ENCODE assay signal across 11 cellular contexts in genomic region chr12:106205208-106206069, GRCh38. TPM values are rescaled to one million over a fixed set of nuclear protein-coding genes. Genes with fewer than 3 reads are reported as not detected.
A peak's percentile ranks its signal among the peaks of the same experiment; 100 is the strongest.
DNase-seq lines count a peak whose midpoint lies in the region; ATAC-seq, FAIRE-seq and TF ChIP-seq lines count a peak whose summit lies in the region.
"Had no signal": no experiment of that assay in that cellular context is flagged by ENCODE, and none has a peak within 500 bp of the region (broad histone marks: within the 10 kb centered on the region; RNA-seq: fewer than 3 reads in every experiment).

No MANE protein-coding gene starts in this region.

- H3K27me3 Mint-ChIP-seq in activated T-cell treated with anti-CD3 and anti-CD28 coated beads, Interleukin-2, amount 50 U/mL, for 24 hours: peaks cover 26% of the 10 kb centered on the region

- H3K36me3 Mint-ChIP-seq in activated T-cell treated with anti-CD3 and anti-CD28 coated beads, Interleukin-2, amount 50 U/mL, for 24 hours (ENCODE audit: low read depth): no peaks in the 10 kb centered on the region

- no peak for FAIRE-seq in A549 (lab: Jason Lieb, UNC)

- no peak for TF ChIP-seq POLR2A in A549 (IDR thresholded peaks at IDR 0.05; ENCODE audit: low read length)

- DNase-seq in A549 (ENCODE audit: low read depth in 1 of 2, low spot score in 1 of 2): peak in 1 of 2 experiments; percentile 61
- no peak for DNase-seq in HEK293T (ENCODE audit: extremely low spot score)
- DNase-seq in RPMI8226: peak; percentile 45
- DNase-seq in right atrium auricular region (ENCODE audit: low spot score): no peak
- no peak for DNase-seq in DMS153 (lab: John Stamatoyannopoulos, UW)
- no peak for DNase-seq in activated T-cell treated with anti-CD3 and anti-CD28 coated beads, Interleukin-2, amount 50 U/mL, for 24 hours
- DNase-seq: CD8-positive, alpha-beta memory T cell; glutamatergic neuron; stimulated activated CD8-positive, alpha-beta memory T cell treated with anti-CD3 and anti-CD28 coated beads, Interleukin-4, amount 100 ng/mL, for 48 hours had no signal

- TF ChIP-seq CTCF in A549 (IDR thresholded peaks at IDR 0.05) (peak; percentile 36; the same call in 2 of the 3 replicates), right atrium auricular region (IDR thresholded peaks at IDR 0.05) (peak; percentile 14 to 60)

- H3K27ac ChIP-seq in A549 (no peak overlapping the region), right atrium auricular region (no peak overlapping the region)

- no peak overlapping the region for H3K27ac Mint-ChIP-seq in activated T-cell treated with anti-CD3 and anti-CD28 coated beads, Interleukin-2, amount 50 U/mL, for 24 hours
- H3K27ac Mint-ChIP-seq: CD8-positive, alpha-beta memory T cell had no signal

- no peaks in the 10 kb centered on the region for H3K4me1 ChIP-seq in A549
- no peaks in the 10 kb centered on the region for H3K4me1 ChIP-seq in right atrium auricular region

- ATAC-seq in A549 (peak; percentile 92 to 98), HG02610 (IDR thresholded peaks at IDR 0.05; ENCODE audit: unreplicated experiment) (no peak), GM18520 (IDR thresholded peaks at IDR 0.05; ENCODE audit: unreplicated experiment) (no peak)

- no peaks in the 10 kb centered on the region for H3K36me3 ChIP-seq in right atrium auricular region

- POLR2A ChIA-PET in A549 (lab: Yijun Ruan, JAX): no interaction called here
- POLR2A ChIA-PET in HEK293T (lab: Yijun Ruan, JAX): no interaction called here

- no peak overlapping the region for H3K4me2 ChIP-seq in A549

- H3K27me3 ChIP-seq in right atrium auricular region: no peaks in the 10 kb centered on the region

- no peak overlapping the region for H3K4me3 ChIP-seq in A549
- H3K4me3 ChIP-seq in right atrium auricular region: no peak overlapping the region

- 5% methylated on average over 6 of the region's 6 CpGs for WGBS in A549 (ENCODE audit: missing lambda C conversion rate)

- no peaks in the 10 kb centered on the region for H3K9me3 ChIP-seq in A549
- H3K9me3 ChIP-seq in right atrium auricular region: no peaks in the 10 kb centered on the region

- no peak for TF ChIP-seq EP300 in A549 (IDR thresholded peaks at IDR 0.05)

- H3K4me3 Mint-ChIP-seq in activated T-cell treated with anti-CD3 and anti-CD28 coated beads, Interleukin-2, amount 50 U/mL, for 24 hours: no peak overlapping the region
- H3K4me3 Mint-ChIP-seq: CD8-positive, alpha-beta memory T cell had no signal

- H3K9me3 Mint-ChIP-seq in activated T-cell treated with anti-CD3 and anti-CD28 coated beads, Interleukin-2, amount 50 U/mL, for 24 hours: peaks cover 4% of the 10 kb centered on the region

- no peaks in the 10 kb centered on the region for H3K4me1 Mint-ChIP-seq in activated T-cell treated with anti-CD3 and anti-CD28 coated beads, Interleukin-2, amount 50 U/mL, for 24 hours (ENCODE audit: low read depth)
- H3K4me1 Mint-ChIP-seq: CD8-positive, alpha-beta memory T cell had no signal

- TF ChIP-seq RAD21 in A549 (conservative IDR thresholded peaks at IDR 0.05 in 1 of 2, IDR thresholded peaks at IDR 0.05 in 1 of 2): peak; percentile 58 to 73

- CTCF ChIA-PET in A549 (lab: Yijun Ruan, JAX) (interaction anchor here (0.6 to 2.3 kb wide), 9 partner anchors 16 to 785 kb away, joined by 3 to 17 read pairs (median 4); no protein-coding TSS in a partner anchor), HEK293T (lab: Yijun Ruan, JAX) (interaction anchor here (0.6 kb wide), 1 partner anchor 25 kb away, joined by 3 read pairs; no protein-coding TSS in a partner anchor)

TF ChIP-seq in A549, 52 proteins besides CTCF, POLR2A, EP300 and RAD21:
- TF ChIP-seq MYC (IDR thresholded peaks at IDR 0.05; ENCODE audit: borderline replicate concordance, low read length) (no peak), SMC3 (IDR thresholded peaks at IDR 0.05) (peak; percentile 25; the same call in 1 of the 3 replicates)
TF ChIP-seq in A549: peak in this region for 1.

TF ChIP-seq in HEK293T, 16 proteins besides CTCF, POLR2A, EP300 and RAD21:
- no peak for TF ChIP-seq L3MBTL2 (conservative IDR thresholded peaks at IDR 0.05)
- peak; percentile 46 for TF ChIP-seq PKNOX1 (IDR thresholded peaks at IDR 0.05)

RNA-seq across cellular contexts. Expression of gene CKAP4, which starts 42.4 kb away (rescaled TPM):
- 96.5 and 108 TPM in 2 replicates for polyA plus RNA-seq in A549 (2011; rRNA removed)
- polyA plus RNA-seq in A549 (2012; cell fraction: cytosol; rRNA removed): 39.5 and 50.8 TPM in 2 replicates
- polyA plus RNA-seq in A549 (2012; cell fraction: nucleus; rRNA removed): 59.8 and 68.1 TPM in 2 replicates
- 62.6 to 71.7 TPM (median 70.4 TPM) in 3 replicates for polyA plus RNA-seq in A549 (2017; fragmentation: RNase III; extraction: RNeasy Plus Mini Kit Qiagen cat#74134 plus additional on column Dnase treatment)
- polyA minus RNA-seq in A549 (2011; rRNA and poly(A)+ RNA removed): 36.8 and 40.3 TPM in 2 replicates
- 10 to 100 TPM; 50.1 to 56.8 TPM for total RNA-seq in right atrium auricular region

Comparison
In these comparisons a context has a peak if more than half of its experiments do, and no peak if none do; other contexts are left out.
1. ATAC-seq: peak in A549 (2 of 2); none in HG02610 (single experiment) and GM18520 (single experiment).